20 cellular contexts compared by ENCODE assay signal in the genomic region with DNA sequence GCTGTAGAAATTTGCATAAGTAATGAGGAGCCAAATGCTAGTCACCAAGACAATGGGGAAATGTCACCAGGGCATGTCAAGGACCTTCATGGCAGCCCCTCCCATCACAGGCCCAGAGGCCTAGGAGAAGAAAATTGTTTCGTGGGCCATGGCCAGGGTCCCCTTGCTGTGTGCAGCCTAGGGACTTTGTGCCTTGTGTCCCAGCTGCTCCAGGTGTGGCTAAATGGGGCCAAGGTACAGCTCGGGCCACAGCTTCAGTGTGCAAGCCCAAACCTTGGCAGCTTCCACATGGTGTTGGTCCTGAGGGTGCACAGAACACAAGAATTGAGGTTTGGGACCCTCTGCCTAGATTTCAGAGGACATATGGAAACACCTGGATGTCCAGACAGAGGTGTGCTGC.
"Had no signal": no experiment of that assay in that cellular context is flagged by ENCODE, and none has a peak within 500 bp of the region (broad histone marks: within the 10 kb centered on the region; RNA-seq: fewer than 3 reads in every experiment).

No MANE protein-coding gene starts in this region.

- DNase-seq: IMR-90, Kasumi-1, KG1, MM.1S, NCI-H1092 treated with DMSO at 0.1 percent for 48 hours, NCI-H1436, NCI-H187, NCI-H2029, NCI-H2081 treated with DMSO at 0.1 percent for 48 hours, NCI-H2171, NCI-H226, NCI-H446, NCI-H510A, NCI-H524 treated with DMSO at 0.1 percent for 48 hours, NCI-H69, NCI-H774, SHP77 had no signal

- ATAC-seq: HepG2, SK-N-SH treated with all-trans-retinoic acid at 6 μM for 48 hours had no signal

- FAIRE-seq: HepG2 had no signal

- H3K27ac ChIP-seq: RWPE1 had no signal
